Comparison of ENCODE assay signal across 17 cellular contexts in genomic region chr3:40200754-40201316, GRCh38.
"Had no signal": no experiment of that assay in that cellular context is flagged by ENCODE, and none has a peak within 500 bp of the region (broad histone marks: within the 10 kb centered on the region; RNA-seq: fewer than 3 reads in every experiment).

No MANE protein-coding gene starts in this region.

- H3K4me3 ChIP-seq: gastrocnemius medialis, heart left ventricle, mucosa of descending colon, sigmoid colon, upper lobe of left lung had no signal

- H3K27me3 Mint-ChIP-seq: stimulated activated naive CD8-positive, alpha-beta T cell treated with anti-CD3 and anti-CD28 coated beads, Interleukin-15, amount 100 ng/mL, for 72 hours had no signal

- H3K27ac Mint-ChIP-seq: naive thymus-derived CD4-positive, alpha-beta T cell; stimulated activated naive CD8-positive, alpha-beta T cell treated with anti-CD3 and anti-CD28 coated beads, Interleukin-15, amount 100 ng/mL, for 72 hours; T-helper 1 cell treated with Interleukin-12 subunit alpha and Interleukin-12 subunit beta and Interleukin-4 antibody, amounts not matched to agents 30 μg/mL and 1 μg/mL, for 36 hours; WTC11 had no signal

- H3K36me3 Mint-ChIP-seq: WTC11 had no signal

- ATAC-seq: gastrocnemius medialis; heart left ventricle; left cardiac atrium; mucosa of descending colon; naive thymus-derived CD4-positive, alpha-beta T cell; stimulated activated naive CD8-positive, alpha-beta T cell treated with anti-CD3 and anti-CD28 coated beads, Interleukin-15, amount 100 ng/mL, for 72 hours; WTC11 had no signal

- H3K9me3 Mint-ChIP-seq: naive thymus-derived CD4-positive, alpha-beta T cell; stimulated activated naive CD8-positive, alpha-beta T cell treated with anti-CD3 and anti-CD28 coated beads, Interleukin-15, amount 100 ng/mL, for 72 hours; T-helper 1 cell treated with Interleukin-12 subunit alpha and Interleukin-12 subunit beta and Interleukin-4 antibody, amounts not matched to agents 30 μg/mL and 1 μg/mL, for 36 hours; WTC11 had no signal

- DNase-seq: activated CD4-positive, alpha-beta T cell treated with anti-CD3 and anti-CD28 coated beads for 4 hours; activated naive CD4-positive, alpha-beta T cell; anterior cingulate cortex; brain microvascular endothelial cell; effector CD8-positive, alpha-beta T cell; gastrocnemius medialis; heart left ventricle; left cardiac atrium; mammary epithelial cell; mucosa of descending colon; naive thymus-derived CD4-positive, alpha-beta T cell; sigmoid colon; stimulated activated CD4-positive, alpha-beta T cell treated with anti-CD3 and anti-CD28 coated beads, Interleukin-1b, Interleukin-23, amount 100 ng/mL, for 48 hours; stimulated activated naive CD8-positive, alpha-beta T cell treated with anti-CD3 and anti-CD28 coated beads, Interleukin-15, amount 100 ng/mL, for 72 hours; upper lobe of left lung had no signal

- H3K4me1 Mint-ChIP-seq: stimulated activated naive CD8-positive, alpha-beta T cell treated with anti-CD3 and anti-CD28 coated beads, Interleukin-15, amount 100 ng/mL, for 72 hours had no signal

- H3K4me3 Mint-ChIP-seq: naive thymus-derived CD4-positive, alpha-beta T cell; stimulated activated naive CD8-positive, alpha-beta T cell treated with anti-CD3 and anti-CD28 coated beads, Interleukin-15, amount 100 ng/mL, for 72 hours; T-helper 1 cell treated with Interleukin-12 subunit alpha and Interleukin-12 subunit beta and Interleukin-4 antibody, amounts not matched to agents 30 μg/mL and 1 μg/mL, for 36 hours; WTC11 had no signal
